ENCODE assay signal across 10 cellular contexts in genomic region chr6:130202782-130203181, GRCh38. TPM values are rescaled to one million over a fixed set of nuclear protein-coding genes. Genes with fewer than 3 reads are reported as not detected.
DNase-seq lines count a peak whose midpoint lies in the region; ATAC-seq, FAIRE-seq and TF ChIP-seq lines count a peak whose summit lies in the region.
"Had no signal": no experiment of that assay in that cellular context is flagged by ENCODE, and none has a peak within 500 bp of the region (broad histone marks: within the 10 kb centered on the region; RNA-seq: fewer than 3 reads in every experiment).

No MANE protein-coding gene starts in this region.

- intact Hi-C loops in GM12878 (cut with micrococcal nuclease; ENCODE audit: unreplicated experiment) = no loop called here

- no TSS peak for BruUV-seq in GM12878 (replicated peaks; lab: Mats Ljungman, UMichigan)

- no peaks in the 10 kb centered on the region for H3K27me3 Mint-ChIP-seq in CD4-positive, CD25-positive, alpha-beta regulatory T cell

- CTCF ChIA-PET in GM12878 (lab: Yijun Ruan, JAX) = interaction anchor here (0.7 to 2.2 kb wide), 5 partner anchors 9 to 80 kb away, joined by 4 to 7 read pairs (median 5); no protein-coding TSS in a partner anchor

- TF ChIP-seq RAD21 in GM12878 (IDR thresholded peaks at IDR 0.05; ENCODE audit: insufficient read depth, low read depth, low read length) = no peak

- ATAC-seq in CD4-positive, CD25-positive, alpha-beta regulatory T cell (ENCODE audit: low read depth in 2 of 2) = peak in 1 of 2 donors; percentile 50
- ATAC-seq in GM19351 (IDR thresholded peaks at IDR 0.05; ENCODE audit: unreplicated experiment) = peak; percentile 89
- peak; percentile 92 for ATAC-seq in HG03045 (IDR thresholded peaks at IDR 0.05; ENCODE audit: unreplicated experiment)
- peak; percentile 83 for ATAC-seq in GM12878
- ATAC-seq in GM18870 (IDR thresholded peaks at IDR 0.05; ENCODE audit: unreplicated experiment) = no peak

- SMC1A ChIA-PET in GM12878 (lab: Charles Lee; ENCODE audit: uncharacterized antibody, unreplicated experiment) = interaction anchor here (0.6 to 2.1 kb wide), 5 partner anchors 10 to 79 kb away, joined by 3 to 10 read pairs (median 4); no protein-coding TSS in a partner anchor

- H3K4me2 ChIP-seq in GM12878 (ENCODE audit: control insufficient read depth, insufficient read depth) = peak overlapping the region; percentile 54

- RAD21 ChIA-PET in GM12878 (lab: Charles Lee; ENCODE audit: unreplicated experiment) = interaction anchor here (0.6 kb wide), 1 partner anchor 116 kb away, joined by 3 read pairs; no protein-coding TSS in a partner anchor

- in situ Hi-C loops in GM12878 (cut with MboI) = no loop called here

- peak overlapping the region in 1 of 4 donors; percentile 57 for H3K4me3 Mint-ChIP-seq in CD4-positive, CD25-positive, alpha-beta regulatory T cell

- no peak overlapping the region for H3K27ac ChIP-seq in CD4-positive, CD25-positive, alpha-beta regulatory T cell (ENCODE audit: insufficient read depth, low read length, poor library complexity, severe bottlenecking)
- H3K27ac ChIP-seq in GM12878 (ENCODE audit: control insufficient read depth, insufficient read depth) (0 out of 2 replicates have a peak overlapping the region, but pooled peaks have one; percentile 2), right atrium auricular region (no peak overlapping the region)

- peaks cover 0 to 4% (median 1%) of the 10 kb centered on the region in 7 donors for H3K9me3 Mint-ChIP-seq in CD4-positive, CD25-positive, alpha-beta regulatory T cell

- no peak for FAIRE-seq in GM12878 (lab: Jason Lieb, UNC)

- peak overlapping the region; percentile 74 for H2AFZ ChIP-seq in GM12878 (ENCODE audit: control insufficient read depth, low read depth, low read length)

- H3K4me1 Mint-ChIP-seq in CD4-positive, CD25-positive, alpha-beta regulatory T cell = peaks cover 18 to 63% (median 34%) of the 10 kb centered on the region in 4 donors

- WGBS in GM12878 (ENCODE audit: insufficient coverage, insufficient replicate concordance, low lambda C conversion rate, missing lambda C conversion rate) = 7% methylated on average over 6 of the region's 6 CpGs

- H3K36me3 ChIP-seq in CD4-positive, CD25-positive, alpha-beta regulatory T cell (ENCODE audit: control insufficient read depth, insufficient read depth, low read length) = peaks cover 20% of the 10 kb centered on the region
- no peaks in the 10 kb centered on the region for H3K36me3 ChIP-seq in GM12878 (ENCODE audit: control insufficient read depth in 2 of 2, insufficient read depth in 2 of 2, low read length in 1 of 2)
- H3K36me3 ChIP-seq in right atrium auricular region = no peaks in the 10 kb centered on the region

- H3K4me1 ChIP-seq in CD4-positive, CD25-positive, alpha-beta regulatory T cell (ENCODE audit: control insufficient read depth, insufficient read depth, low read length, poor library complexity, severe bottlenecking) = peaks cover 16% of the 10 kb centered on the region
- H3K4me1 ChIP-seq in GM12878 (ENCODE audit: control insufficient read depth, insufficient read depth, low read length) = peaks cover 10% of the 10 kb centered on the region
- no peaks in the 10 kb centered on the region for H3K4me1 ChIP-seq in right atrium auricular region

- TF ChIP-seq POLR2A in GM12878 (IDR thresholded peaks at IDR 0.05; ENCODE audit: low read depth, low read length) = no peak

- no peaks in the 10 kb centered on the region for H3K27me3 ChIP-seq in CD4-positive, CD25-positive, alpha-beta regulatory T cell (ENCODE audit: control insufficient read depth, insufficient read depth, low read length)
- H3K27me3 ChIP-seq in GM12878 (replicated peaks in 1 of 2; ENCODE audit: control insufficient read depth in 2 of 2, insufficient read depth in 2 of 2, low read length in 1 of 2) (no peaks in the 10 kb centered on the region), right atrium auricular region (no peaks in the 10 kb centered on the region)

- TF ChIP-seq EP300 in GM12878 (IDR thresholded peaks at IDR 0.05; ENCODE audit: borderline replicate concordance in 1 of 2, control insufficient read depth in 1 of 2, low read depth in 2 of 2, low read length in 2 of 2) = no peak

- no peaks in the 10 kb centered on the region for H4K20me1 ChIP-seq in GM12878 (ENCODE audit: control insufficient read depth, insufficient read depth)

- no peak for TF ChIP-seq CTCF in GM12878 (IDR thresholded peaks at IDR 0.05 in 2 of 3, conservative IDR thresholded peaks at IDR 0.05 in 1 of 3; ENCODE audit: control insufficient read depth in 2 of 3, extremely low read depth in 1 of 3, insufficient read depth in 1 of 3, low read depth in 3 of 3, low read length in 3 of 3)
- no peak for TF ChIP-seq CTCF in right atrium auricular region (IDR thresholded peaks at IDR 0.05)

- H3K36me3 Mint-ChIP-seq in CD4-positive, CD25-positive, alpha-beta regulatory T cell = peaks cover 56% of the 10 kb centered on the region

- H3K4me3 ChIP-seq in CD4-positive, CD25-positive, alpha-beta regulatory T cell (ENCODE audit: low read depth, low read length) = no peak overlapping the region
- H3K4me3 ChIP-seq in GM12878 (no peak overlapping the region), right atrium auricular region (no peak overlapping the region)

- H3K79me2 ChIP-seq in GM12878 (ENCODE audit: control insufficient read depth, insufficient read depth, low read length) = no peaks in the 10 kb centered on the region

- no peaks in the 10 kb centered on the region for H3K9me3 ChIP-seq in CD4-positive, CD25-positive, alpha-beta regulatory T cell (ENCODE audit: control insufficient read depth in 2 of 2, low read length in 2 of 2)
- no peaks in the 10 kb centered on the region for H3K9me3 ChIP-seq in GM12878 (replicated peaks; ENCODE audit: control insufficient read depth, insufficient read depth, low read length)
- H3K9me3 ChIP-seq in right atrium auricular region = no peaks in the 10 kb centered on the region

- POLR2A ChIA-PET in GM12878 (lab: Charles Lee) = no interaction called here

- peak in 1 of 3 donors; percentile 19 for DNase-seq in CD4-positive, CD25-positive, alpha-beta regulatory T cell
- DNase-seq in GM12878 (ENCODE audit: low read depth, low spot score) = no peak
- DNase-seq in hepatic stellate cell (ENCODE audit: low spot score) = no peak
- no peak for DNase-seq in right atrium auricular region (ENCODE audit: low spot score)
- no peak for DNase-seq in NCI-H345 treated with DMSO at 0.1 percent for 48 hours (lab: John Stamatoyannopoulos, UW; ENCODE audit: unreplicated experiment)
- DNase-seq: stimulated activated naive CD4-positive, alpha-beta T cell treated with Interleukin-2 at 50 U/mL for 16 hours had no signal

- H3K27ac Mint-ChIP-seq in CD4-positive, CD25-positive, alpha-beta regulatory T cell = peak overlapping the region; percentile 48 to 84 (median 76)

- no peak overlapping the region for H3K9ac ChIP-seq in GM12878 (ENCODE audit: control insufficient read depth, insufficient read depth, low read length)

TF ChIP-seq in GM12878, 131 proteins besides CTCF, POLR2A, EP300 and RAD21 (continues in another document):
- TF ChIP-seq RBBP5 (conservative IDR thresholded peaks at IDR 0.05) (no peak), MTA3 (IDR thresholded peaks at IDR 0.05; ENCODE audit: borderline replicate concordance, low read length) (no peak), MTA2 (IDR thresholded peaks at IDR 0.05; ENCODE audit: low read depth) (peak; percentile 24; the same call in 1 of the 2 replicates), KDM1A (IDR thresholded peaks at IDR 0.05; ENCODE audit: borderline replicate concordance) (no peak), SREBF1 (IDR thresholded peaks at IDR 0.05; ENCODE audit: low read length) (no peak), DPF2 (IDR thresholded peaks at IDR 0.05) (no peak), TBL1XR1 (IDR thresholded peaks at IDR 0.05; ENCODE audit: low read depth, low read length) (no peak), TCF12 (IDR thresholded peaks at IDR 0.05; ENCODE audit: low read depth, low read length) (no peak), ZNF207 (IDR thresholded peaks at IDR 0.05; ENCODE audit: borderline replicate concordance) (no peak), LARP7 (IDR thresholded peaks at IDR 0.05) (no peak), CREM (IDR thresholded peaks at IDR 0.05; ENCODE audit: low read depth) (no peak), ATF2 (IDR thresholded peaks at IDR 0.05; ENCODE audit: low read length) (no peak), EED (IDR thresholded peaks at IDR 0.05; ENCODE audit: low read depth) (0 out of 2 replicates have a peak, but pooled peaks have one; percentile 17)

RNA-seq across cellular contexts. Expression of gene SAMD3, which starts 20.0 kb away (rescaled TPM):
- total RNA-seq in CD4-positive, CD25-positive, alpha-beta regulatory T cell = 49.6 TPM
- polyA plus RNA-seq in CD4-positive, CD25-positive, alpha-beta regulatory T cell = 10 to 100 TPM; 25.0 to 70.7 (median 45.7) TPM
- 4.7 and 6.5 TPM in 2 replicates for total RNA-seq in GM12878 (2013; cell fraction: nucleolus; rRNA removed)
- total RNA-seq in GM12878 (2014; rRNA removed) (0.33 and 0.40 TPM in 2 replicates), GM12878 (2014; rRNA removed; fragmentation: Illumina TruSeq; extraction: Trizol) (0.14 and 0.31 TPM in 2 replicates), GM12878 (2021) (0.43 and 0.44 TPM in 2 replicates), right atrium auricular region (under 1 TPM in 1 of 2 donors, not detected in 1; 0.67 TPM)
- not detected for polyA plus RNA-seq in GM12878 (2011; ENCODE audit: low read depth)
- polyA plus RNA-seq in GM12878 (2011; rRNA removed) (2.3 and 3.0 TPM in 2 replicates), GM12878 (2014; fragmentation: Illumina TruSeq; extraction: Trizol) (0.46 and 0.82 TPM in 2 replicates), GM12878 (2014; fragmentation: Nextera tagmentation; extraction: Ambion mirVana) (under 1 TPM; 0.16 to 0.39 TPM), GM12878 (2014; rRNA removed) (0.04 and 0.27 TPM in 2 replicates), GM12878 (2016; fragmentation: Nextera tagmentation; extraction: Ambion mirVana) (not detected)
- polyA plus RNA-seq in GM12878 (2011; cell fraction: cytosol; rRNA removed) = 2.3 and 3.5 TPM in 2 replicates
- polyA plus RNA-seq in GM12878 (2011; cell fraction: nucleus; rRNA removed) = 2.8 and 5.0 TPM in 2 replicates
- 0.11 TPM in 1 of 2 replicates, not detected in the other for polyA plus RNA-seq in GM12878 (2012)
- polyA minus RNA-seq in GM12878 (2011; rRNA and poly(A)+ RNA removed) = 1.7 and 3.6 TPM in 2 replicates
- not detected in 2 replicates for polyA minus RNA-seq in GM12878 (2011; cell fraction: cytosol; rRNA and poly(A)+ RNA removed)
- polyA minus RNA-seq in GM12878 (2011; cell fraction: nucleus; rRNA and poly(A)+ RNA removed) = 0.85 and 1.1 TPM in 2 replicates
- total RNA-seq: epithelial cell of proximal tubule had no signal
